Comparison of ENCODE assay signal across 8 cellular contexts in genomic region chr1:248622491-248623106, GRCh38. TPM values are rescaled to one million over a fixed set of nuclear protein-coding genes. Genes with fewer than 3 reads are reported as not detected.
A peak's percentile ranks its signal among the peaks of the same experiment; 100 is the strongest.
DNase-seq lines count a peak whose midpoint lies in the region; ATAC-seq and TF ChIP-seq lines count a peak whose summit lies in the region.

No MANE protein-coding gene starts in this region.

- H3K27ac ChIP-seq in DND-41 (ENCODE audit: low read length): no peak overlapping the region

- H3K9me3 ChIP-seq in DND-41 (ENCODE audit: insufficient read depth, low read length, severe bottlenecking): no peaks in the 10 kb centered on the region

- peak; percentile 58 for TF ChIP-seq CTCF in DND-41 (IDR thresholded peaks at IDR 0.05; ENCODE audit: borderline replicate concordance, extremely low read depth, low read length, poor library complexity, severe bottlenecking)
- peak; percentile 70 for TF ChIP-seq CTCF in epithelial cell of proximal tubule (conservative IDR thresholded peaks at IDR 0.05; ENCODE audit: low read depth, low read length)
- peak; percentile 33 for TF ChIP-seq CTCF in retinal pigment epithelial cell (conservative IDR thresholded peaks at IDR 0.05; ENCODE audit: low read depth, low read length)

- no peaks in the 10 kb centered on the region for H3K27me3 ChIP-seq in DND-41 (ENCODE audit: insufficient read depth, low read length, poor library complexity)

- no peak overlapping the region for H3K4me2 ChIP-seq in DND-41 (ENCODE audit: insufficient read depth, low read length)

- ATAC-seq in DND-41 (ENCODE audit: insufficient read depth, low read depth): peak; percentile 80
- peak; percentile 71 for ATAC-seq in GM19324 (IDR thresholded peaks at IDR 0.05; ENCODE audit: low FRiP score, unreplicated experiment)
- peak; percentile 95 for ATAC-seq in HG03342 (IDR thresholded peaks at IDR 0.05; ENCODE audit: unreplicated experiment)
- no peak for ATAC-seq in GM21528 (IDR thresholded peaks at IDR 0.05; ENCODE audit: low FRiP score, unreplicated experiment)

- H3K4me3 ChIP-seq in DND-41 (ENCODE audit: low read depth in 1 of 2, low read length in 2 of 2): no peak overlapping the region
- no peak overlapping the region for H3K4me3 ChIP-seq in epithelial cell of proximal tubule (ENCODE audit: low read depth, low read length)
- H3K4me3 ChIP-seq in retinal pigment epithelial cell (ENCODE audit: low read length): no peak overlapping the region

- no peaks in the 10 kb centered on the region for H3K36me3 ChIP-seq in DND-41 (ENCODE audit: insufficient read depth, low read length)

- H4K20me1 ChIP-seq in DND-41 (ENCODE audit: insufficient read depth, low read length): no peaks in the 10 kb centered on the region

- H3K4me1 ChIP-seq in DND-41 (ENCODE audit: insufficient read depth, low read length): no peaks in the 10 kb centered on the region

- peak; percentile 4 for DNase-seq in DND-41
- peak; percentile 77 for DNase-seq in NOMO-1 treated with DMSO at 0.1 percent for 48 hours (lab: John Stamatoyannopoulos, UW; ENCODE audit: unreplicated experiment)
- DNase-seq in epithelial cell of proximal tubule (ENCODE audit: low read depth): no peak
- DNase-seq in retinal pigment epithelial cell (ENCODE audit: low read depth): no peak
- no peak for DNase-seq in activated CD4-positive, alpha-beta T cell treated with anti-CD3 and anti-CD28 coated beads for 4 hours

- no peak overlapping the region for H2AFZ ChIP-seq in DND-41 (ENCODE audit: low read depth, low read length)

- H3K79me2 ChIP-seq in DND-41 (ENCODE audit: insufficient read depth, low read length): no peaks in the 10 kb centered on the region

- no peak overlapping the region for H3K9ac ChIP-seq in DND-41 (ENCODE audit: low read depth, low read length)

RNA-seq across cellular contexts. Expression of gene OR2T11, which starts 12.3 kb away (rescaled TPM):
- total RNA-seq in epithelial cell of proximal tubule: not detected in 2 replicates

RNA-seq across cellular contexts. Expression of gene OR2T35, which starts 22.5 kb away (rescaled TPM):
- total RNA-seq in epithelial cell of proximal tubule: not detected in 2 replicates

RNA-seq across cellular contexts. Expression of gene OR2T10, which starts 25.1 kb away (rescaled TPM):
- not detected in 2 replicates for total RNA-seq in epithelial cell of proximal tubule

RNA-seq across cellular contexts. Expression of gene OR2T27, which starts 32.7 kb away (rescaled TPM):
- total RNA-seq in epithelial cell of proximal tubule: not detected in 2 replicates

RNA-seq across cellular contexts. Expression of gene OR2T34, which starts 48.0 kb away (rescaled TPM):
- total RNA-seq in epithelial cell of proximal tubule: not detected in 2 replicates

Comparison
In these comparisons a context has a peak if more than half of its experiments do, and no peak if none do; other contexts are left out.
1. DNase-seq: peak in DND-41 (single experiment) and NOMO-1 treated with DMSO at 0.1 percent for 48 hours (single experiment); none in epithelial cell of proximal tubule (single experiment), retinal pigment epithelial cell (single experiment) and activated CD4-positive, alpha-beta T cell treated with anti-CD3 and anti-CD28 coated beads for 4 hours (0 of 2).
2. Peak in every context shown above with its lines, with median percentiles within 50 percentile points of each other: CTCF ChIP-seq.